ENCODE assay signal across 8 cellular contexts in the genomic region with DNA sequence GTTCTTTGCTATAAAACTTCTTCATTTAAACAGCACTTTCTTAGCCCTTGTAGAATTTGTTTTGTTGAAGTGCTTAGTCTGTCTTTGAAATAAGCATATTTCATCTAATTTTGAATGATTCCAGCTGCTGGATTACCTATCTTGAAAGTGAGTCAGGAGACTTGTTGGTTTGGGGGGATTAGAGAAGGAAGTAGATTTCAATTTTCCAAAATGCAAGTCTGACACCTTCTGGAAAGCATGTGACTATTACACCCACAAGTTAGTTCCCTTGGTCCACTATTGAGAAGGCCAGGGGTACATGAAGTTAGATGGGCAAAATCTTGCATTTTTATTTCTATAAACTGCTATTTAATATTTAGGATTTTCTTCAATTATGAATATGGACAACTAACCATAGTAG.
DNase-seq lines count a peak whose midpoint lies in the region; TF ChIP-seq lines count a peak whose summit lies in the region.
"Had no signal": no experiment of that assay in that cellular context is flagged by ENCODE, and none has a peak within 500 bp of the region (broad histone marks: within the 10 kb centered on the region; RNA-seq: fewer than 3 reads in every experiment).

No MANE protein-coding gene starts in this region.

- peak; percentile 74 for DNase-seq in HCEC 1CT
- peak in 1 of 2 donors; percentile 60 for DNase-seq in foreskin fibroblast
- no peak for DNase-seq in smooth muscle cell (lab: John Stamatoyannopoulos, UW; ENCODE audit: unreplicated experiment)
- DNase-seq in Peyer's patch, result no peak
- no peak for DNase-seq in endothelial cell (ENCODE audit: low spot score)
- DNase-seq in DMS79 (lab: John Stamatoyannopoulos, UW), result no peak
- DNase-seq: left colon had no signal

- peak; percentile 52 for TF ChIP-seq CTCF in OCI-LY3 (IDR thresholded peaks at IDR 0.05; ENCODE audit: low read depth, low read length)
- peak; percentile 42 for TF ChIP-seq CTCF in foreskin fibroblast (IDR thresholded peaks at IDR 0.05; ENCODE audit: low read depth, low read length)
- TF ChIP-seq CTCF in smooth muscle cell (IDR thresholded peaks at IDR 0.05; ENCODE audit: borderline replicate concordance, insufficient read depth, poor library complexity, severe bottlenecking), result peak; percentile 46
- TF ChIP-seq CTCF in Peyer's patch (IDR thresholded peaks at IDR 0.05), result peak in 1 of 6 experiments; percentile 23
- no peak for TF ChIP-seq CTCF in endothelial cell (IDR thresholded peaks at IDR 0.05; ENCODE audit: unreplicated experiment)

- no peaks in the 10 kb centered on the region for H3K9me3 ChIP-seq in OCI-LY3 (ENCODE audit: insufficient read depth, low read length)
- no peaks in the 10 kb centered on the region for H3K9me3 ChIP-seq in smooth muscle cell (replicated peaks; ENCODE audit: low read depth)
- no peaks in the 10 kb centered on the region for H3K9me3 ChIP-seq in Peyer's patch

- H3K4me1 ChIP-seq in OCI-LY3 (ENCODE audit: low read length) (0 out of 2 replicates have a peak, but pooled peaks cover 10% of the 10 kb centered on the region), smooth muscle cell (ENCODE audit: low read depth) (peaks cover 6% of the 10 kb centered on the region), Peyer's patch (no peaks in the 10 kb centered on the region)

- H3K27ac ChIP-seq in OCI-LY3 (ENCODE audit: low read length) (no peak overlapping the region), smooth muscle cell (ENCODE audit: low read depth) (peak overlapping the region; percentile 25), Peyer's patch (no peak overlapping the region)

- H3K9ac ChIP-seq in OCI-LY3 (ENCODE audit: low read length) (no peak overlapping the region), smooth muscle cell (ENCODE audit: low read depth) (no peak overlapping the region)

- H3K4me3 ChIP-seq in OCI-LY3 (ENCODE audit: low read length) (peak overlapping the region; percentile 51), foreskin fibroblast (ENCODE audit: low read depth in 1 of 2, low read length in 2 of 2) (no peak overlapping the region), smooth muscle cell (no peak overlapping the region), Peyer's patch (no peak overlapping the region)

- H3K9me3 Mint-ChIP-seq in endothelial cell (ENCODE audit: unreplicated experiment), result no peaks in the 10 kb centered on the region

- no peak for TF ChIP-seq POLR2A in Peyer's patch (IDR thresholded peaks at IDR 0.05)

- H3F3A ChIP-seq in smooth muscle cell (ENCODE audit: low read depth), result peaks cover 36% of the 10 kb centered on the region

- H3K36me3 ChIP-seq in OCI-LY3 (replicated peaks; ENCODE audit: low read depth, low read length), result no peaks in the 10 kb centered on the region
- H3K36me3 ChIP-seq in smooth muscle cell (ENCODE audit: low read depth), result no peaks in the 10 kb centered on the region
- H3K36me3 ChIP-seq in Peyer's patch, result no peaks in the 10 kb centered on the region

- H3K79me2 ChIP-seq in OCI-LY3 (ENCODE audit: low read length) (no peaks in the 10 kb centered on the region), smooth muscle cell (ENCODE audit: low read depth) (no peaks in the 10 kb centered on the region)

- H3K4me2 ChIP-seq in OCI-LY3 (ENCODE audit: low read length) (peak overlapping the region; percentile 64), smooth muscle cell (peak overlapping the region; percentile 69)

- no peak overlapping the region for H3K4me3 Mint-ChIP-seq in endothelial cell (ENCODE audit: unreplicated experiment)

- H2AFZ ChIP-seq in OCI-LY3 (ENCODE audit: low read depth, low read length), result peak overlapping the region; percentile 66
- no peak overlapping the region for H2AFZ ChIP-seq in smooth muscle cell (ENCODE audit: low read depth)

- no peaks in the 10 kb centered on the region for H3K27me3 Mint-ChIP-seq in endothelial cell (ENCODE audit: unreplicated experiment)

- H4K20me1 ChIP-seq in OCI-LY3 (ENCODE audit: insufficient read depth, low read length) (no peaks in the 10 kb centered on the region), smooth muscle cell (ENCODE audit: low read depth) (no peaks in the 10 kb centered on the region)

- H3K27me3 ChIP-seq in OCI-LY3 (ENCODE audit: low read depth, low read length) (no peaks in the 10 kb centered on the region), smooth muscle cell (ENCODE audit: low read depth) (no peaks in the 10 kb centered on the region), Peyer's patch (no peaks in the 10 kb centered on the region)

- no peak overlapping the region for H3K27ac Mint-ChIP-seq in endothelial cell (ENCODE audit: unreplicated experiment)

- peaks cover 2% of the 10 kb centered on the region for H3K4me1 Mint-ChIP-seq in endothelial cell (ENCODE audit: unreplicated experiment)

- no peaks in the 10 kb centered on the region for H3K36me3 Mint-ChIP-seq in endothelial cell (ENCODE audit: low read depth, unreplicated experiment)
